21 cellular contexts compared by ENCODE assay signal in genomic region chr3:168026764-168027163, GRCh38.
DNase-seq lines count a peak whose midpoint lies in the region; ATAC-seq and TF ChIP-seq lines count a peak whose summit lies in the region.
"Had no signal": no experiment of that assay in that cellular context is flagged by ENCODE, and none has a peak within 500 bp of the region (broad histone marks: within the 10 kb centered on the region; RNA-seq: fewer than 3 reads in every experiment).

No MANE protein-coding gene starts in this region.

- H3K36me3 ChIP-seq in left ventricle myocardium inferior (peaks cover 96% of the 10 kb centered on the region), gastrocnemius medialis (peaks cover 0 to 29% of the 10 kb centered on the region in 2 donors)

- H3K27ac ChIP-seq in left ventricle myocardium inferior (replicated peaks) (peak overlapping the region; percentile 81), gastrocnemius medialis (peak overlapping the region; percentile 50 to 80 (median 78))
- H3K27ac ChIP-seq: KMS-11, PC-9 had no signal

- H3K27me3 Mint-ChIP-seq in natural killer cell treated with Interleukin-12 subunit alpha and Interleukin-12 subunit beta and Interleukin-15 and Interleukin-18, amount 100 ng/mL, for 72 hours: no peaks in the 10 kb centered on the region
- no peaks in the 10 kb centered on the region for H3K27me3 Mint-ChIP-seq in natural killer cell (ENCODE audit: low read depth in 2 of 2)
- peaks cover 5% of the 10 kb centered on the region for H3K27me3 Mint-ChIP-seq in activated CD4-positive, alpha-beta T cell treated with anti-CD3 and anti-CD28 coated beads for 36 hours
- H3K27me3 Mint-ChIP-seq: IgD-negative memory B cell had no signal

- H3K4me1 Mint-ChIP-seq in natural killer cell treated with Interleukin-12 subunit alpha and Interleukin-12 subunit beta and Interleukin-15 and Interleukin-18, amount 100 ng/mL, for 72 hours (ENCODE audit: low read depth in 2 of 2): peaks cover 25 to 41% of the 10 kb centered on the region in 2 donors
- H3K4me1 Mint-ChIP-seq in natural killer cell: peaks cover 17 to 25% of the 10 kb centered on the region in 2 donors
- H3K4me1 Mint-ChIP-seq in activated CD4-positive, alpha-beta T cell treated with anti-CD3 and anti-CD28 coated beads for 36 hours: peaks cover 17% of the 10 kb centered on the region
- H3K4me1 Mint-ChIP-seq in stimulated activated effector memory CD8-positive, alpha-beta T cell treated with anti-CD3 and anti-CD28 coated beads, Interleukin-12 subunit alpha, Interleukin-12 subunit beta, amount 100 ng/mL, for 72 hours: peaks cover 16% of the 10 kb centered on the region

- in situ Hi-C loops in gastrocnemius medialis (cut with MboI; ENCODE audit: low sequenced_read_pairs in 4 of 4): no loop called here

- ATAC-seq in natural killer cell treated with Interleukin-12 subunit alpha and Interleukin-12 subunit beta and Interleukin-15 and Interleukin-18, amount 100 ng/mL, for 72 hours: no peak
- ATAC-seq in natural killer cell (no peak), gastrocnemius medialis (peak; percentile 22 to 36)
- no peak for ATAC-seq in activated CD4-positive, alpha-beta T cell treated with anti-CD3 and anti-CD28 coated beads for 36 hours
- ATAC-seq in stimulated activated effector memory CD8-positive, alpha-beta T cell treated with anti-CD3 and anti-CD28 coated beads, Interleukin-12 subunit alpha, Interleukin-12 subunit beta, amount 100 ng/mL, for 72 hours: no peak

- DNase-seq in natural killer cell treated with Interleukin-12 subunit alpha and Interleukin-12 subunit beta and Interleukin-15 and Interleukin-18, amount 100 ng/mL, for 72 hours (ENCODE audit: low spot score): no peak
- DNase-seq in natural killer cell (no peak), left ventricle myocardium inferior (no peak), gastrocnemius medialis (no peak), GM19238 (ENCODE audit: insufficient read length, low spot score) (no peak)
- no peak for DNase-seq in activated CD4-positive, alpha-beta T cell treated with anti-CD3 and anti-CD28 coated beads for 36 hours
- no peak for DNase-seq in stimulated activated effector memory CD8-positive, alpha-beta T cell treated with anti-CD3 and anti-CD28 coated beads, Interleukin-12 subunit alpha, Interleukin-12 subunit beta, amount 100 ng/mL, for 72 hours (ENCODE audit: low spot score in 2 of 2)
- DNase-seq: Calu3, DMS153, DND-41, HCEC 1CT, NCI-H1048, NCI-H1417, NCI-H1694, NCI-H2029 treated with DMSO at 0.1 percent for 48 hours, NCI-H2227 treated with DMSO at 0.1 percent for 48 hours, NCI-H526 treated with DMSO at 0.1 percent for 48 hours, PC-9, SHP77 had no signal

- POLR2A ChIA-PET in activated CD4-positive, alpha-beta T cell treated with anti-CD3 and anti-CD28 coated beads for 36 hours (lab: Charles Lee): no interaction called here

- H3K27me3 ChIP-seq in left ventricle myocardium inferior (ENCODE audit: low read depth) (no peaks in the 10 kb centered on the region), gastrocnemius medialis (no peaks in the 10 kb centered on the region)

- H3K4me3 ChIP-seq in left ventricle myocardium inferior: peak overlapping the region; percentile 16
- H3K4me3 ChIP-seq in gastrocnemius medialis: no peak overlapping the region
- H3K4me3 ChIP-seq: PC-9 had no signal

- H3K4me1 ChIP-seq in left ventricle myocardium inferior (peaks cover 46% of the 10 kb centered on the region), gastrocnemius medialis (peaks cover 16 to 20% of the 10 kb centered on the region in 2 donors)

- no peak for TF ChIP-seq POLR2A in gastrocnemius medialis (IDR thresholded peaks at IDR 0.05)

- no peak for TF ChIP-seq CTCF in natural killer cell (IDR thresholded peaks at IDR 0.05)
- no peak for TF ChIP-seq CTCF in left ventricle myocardium inferior (IDR thresholded peaks at IDR 0.05; ENCODE audit: borderline replicate concordance)
- no peak for TF ChIP-seq CTCF in gastrocnemius medialis (IDR thresholded peaks at IDR 0.05 in 4 of 5, conservative IDR thresholded peaks at IDR 0.05 in 1 of 5)

- no peaks in the 10 kb centered on the region for H3K9me3 Mint-ChIP-seq in natural killer cell treated with Interleukin-12 subunit alpha and Interleukin-12 subunit beta and Interleukin-15 and Interleukin-18, amount 100 ng/mL, for 72 hours
- H3K9me3 Mint-ChIP-seq in natural killer cell: no peaks in the 10 kb centered on the region
- H3K9me3 Mint-ChIP-seq in activated CD4-positive, alpha-beta T cell treated with anti-CD3 and anti-CD28 coated beads for 36 hours (ENCODE audit: low read depth): no peaks in the 10 kb centered on the region
- H3K9me3 Mint-ChIP-seq in stimulated activated effector memory CD8-positive, alpha-beta T cell treated with anti-CD3 and anti-CD28 coated beads, Interleukin-12 subunit alpha, Interleukin-12 subunit beta, amount 100 ng/mL, for 72 hours: no peaks in the 10 kb centered on the region
- H3K9me3 Mint-ChIP-seq: IgD-negative memory B cell had no signal

- CTCF ChIA-PET in activated CD4-positive, alpha-beta T cell treated with anti-CD3 and anti-CD28 coated beads for 36 hours (lab: Charles Lee): interaction anchor here (1.1 to 5.2 kb wide), 2 partner anchors 14 to 20 kb away, joined by 3 to 22 read pairs; no protein-coding TSS in a partner anchor

- peaks cover 58% of the 10 kb centered on the region for H3K36me3 Mint-ChIP-seq in natural killer cell treated with Interleukin-12 subunit alpha and Interleukin-12 subunit beta and Interleukin-15 and Interleukin-18, amount 100 ng/mL, for 72 hours
- peaks cover 19% of the 10 kb centered on the region for H3K36me3 Mint-ChIP-seq in natural killer cell
- H3K36me3 Mint-ChIP-seq in activated CD4-positive, alpha-beta T cell treated with anti-CD3 and anti-CD28 coated beads for 36 hours (ENCODE audit: low read depth): no peaks in the 10 kb centered on the region
- H3K36me3 Mint-ChIP-seq in stimulated activated effector memory CD8-positive, alpha-beta T cell treated with anti-CD3 and anti-CD28 coated beads, Interleukin-12 subunit alpha, Interleukin-12 subunit beta, amount 100 ng/mL, for 72 hours: peaks cover 19% of the 10 kb centered on the region

- H3K4me3 Mint-ChIP-seq in natural killer cell treated with Interleukin-12 subunit alpha and Interleukin-12 subunit beta and Interleukin-15 and Interleukin-18, amount 100 ng/mL, for 72 hours: no peak overlapping the region
- no peak overlapping the region for H3K4me3 Mint-ChIP-seq in natural killer cell
- no peak overlapping the region for H3K4me3 Mint-ChIP-seq in activated CD4-positive, alpha-beta T cell treated with anti-CD3 and anti-CD28 coated beads for 36 hours
- no peak overlapping the region for H3K4me3 Mint-ChIP-seq in stimulated activated effector memory CD8-positive, alpha-beta T cell treated with anti-CD3 and anti-CD28 coated beads, Interleukin-12 subunit alpha, Interleukin-12 subunit beta, amount 100 ng/mL, for 72 hours
- H3K4me3 Mint-ChIP-seq: IgD-negative memory B cell had no signal

- peak overlapping the region; percentile 67 to 90 for H3K27ac Mint-ChIP-seq in natural killer cell treated with Interleukin-12 subunit alpha and Interleukin-12 subunit beta and Interleukin-15 and Interleukin-18, amount 100 ng/mL, for 72 hours
- H3K27ac Mint-ChIP-seq in natural killer cell: no peak overlapping the region
- H3K27ac Mint-ChIP-seq in activated CD4-positive, alpha-beta T cell treated with anti-CD3 and anti-CD28 coated beads for 36 hours: no peak overlapping the region
- no peak overlapping the region for H3K27ac Mint-ChIP-seq in stimulated activated effector memory CD8-positive, alpha-beta T cell treated with anti-CD3 and anti-CD28 coated beads, Interleukin-12 subunit alpha, Interleukin-12 subunit beta, amount 100 ng/mL, for 72 hours
- H3K27ac Mint-ChIP-seq: IgD-negative memory B cell had no signal

- intact Hi-C loops in natural killer cell (cut with micrococcal nuclease): no loop called here
- intact Hi-C loops in left ventricle myocardium inferior (cut with micrococcal nuclease): no loop called here
- intact Hi-C loops in gastrocnemius medialis (cut with DNase I; ENCODE audit: low total_unique reads): no loop called here
- intact Hi-C loops in activated CD4-positive, alpha-beta T cell treated with anti-CD3 and anti-CD28 coated beads for 36 hours (cut with DNase I, micrococcal nuclease): no loop called here

- H3K9me3 ChIP-seq in left ventricle myocardium inferior (replicated peaks): no peaks in the 10 kb centered on the region
- no peaks in the 10 kb centered on the region for H3K9me3 ChIP-seq in gastrocnemius medialis

Comparison
In these comparisons a context has a peak if more than half of its experiments do, and no peak if none do; other contexts are left out.
1. H3K27ac Mint-ChIP-seq: peak in natural killer cell treated with Interleukin-12 subunit alpha and Interleukin-12 subunit beta and Interleukin-15 and Interleukin-18, amount 100 ng/mL, for 72 hours (2 of 2); none in natural killer cell (0 of 2), activated CD4-positive, alpha-beta T cell treated with anti-CD3 and anti-CD28 coated beads for 36 hours (single experiment) and stimulated activated effector memory CD8-positive, alpha-beta T cell treated with anti-CD3 and anti-CD28 coated beads, Interleukin-12 subunit alpha, Interleukin-12 subunit beta, amount 100 ng/mL, for 72 hours (single experiment).
2. ATAC-seq: peak in gastrocnemius medialis (2 of 2); none in natural killer cell treated with Interleukin-12 subunit alpha and Interleukin-12 subunit beta and Interleukin-15 and Interleukin-18, amount 100 ng/mL, for 72 hours (0 of 2), natural killer cell (0 of 3), activated CD4-positive, alpha-beta T cell treated with anti-CD3 and anti-CD28 coated beads for 36 hours (single experiment) and stimulated activated effector memory CD8-positive, alpha-beta T cell treated with anti-CD3 and anti-CD28 coated beads, Interleukin-12 subunit alpha, Interleukin-12 subunit beta, amount 100 ng/mL, for 72 hours (single experiment).